13 cellular contexts compared by ENCODE assay signal in genomic region chr14:55832122-55832911, GRCh38.
A peak's percentile ranks its signal among the peaks of the same experiment; 100 is the strongest.
DNase-seq lines count a peak whose midpoint lies in the region; ATAC-seq, FAIRE-seq and TF ChIP-seq lines count a peak whose summit lies in the region.
"Had no signal": no experiment of that assay in that cellular context is flagged by ENCODE, and none has a peak within 500 bp of the region (broad histone marks: within the 10 kb centered on the region; RNA-seq: fewer than 3 reads in every experiment).

No MANE protein-coding gene starts in this region.

- peaks cover 3% of the 10 kb centered on the region for H3K27me3 Mint-ChIP-seq in activated naive CD8-positive, alpha-beta T cell treated with anti-CD3 and anti-CD28 coated beads for 36 hours

- CTCF ChIA-PET in OCI-LY7 (lab: Charles Lee; ENCODE audit: unreplicated experiment), result no interaction called here

- peak; percentile 97 for ATAC-seq in mucosa of descending colon
- ATAC-seq in GM21825 (IDR thresholded peaks at IDR 0.05; ENCODE audit: unreplicated experiment), result no peak
- ATAC-seq in HG03159 (IDR thresholded peaks at IDR 0.05; ENCODE audit: unreplicated experiment), result no peak
- ATAC-seq: gastroesophageal sphincter had no signal

- H3K9me3 ChIP-seq in mucosa of descending colon (no peaks in the 10 kb centered on the region), OCI-LY7 (ENCODE audit: low read length) (no peaks in the 10 kb centered on the region)
- H3K9me3 ChIP-seq: gastroesophageal sphincter, prostate gland had no signal

- no peaks in the 10 kb centered on the region for H3K79me2 ChIP-seq in OCI-LY7 (ENCODE audit: insufficient read depth, low read depth, low read length)

- no TSS peak for BruUV-seq in OCI-LY7 (replicated peaks; lab: Mats Ljungman, UMichigan)

- H3K9me3 Mint-ChIP-seq in activated naive CD8-positive, alpha-beta T cell treated with anti-CD3 and anti-CD28 coated beads for 36 hours, result no peaks in the 10 kb centered on the region

- intact Hi-C loops in mucosa of descending colon (cut with DNase I, micrococcal nuclease), result no loop called here
- intact Hi-C loops in OCI-LY7 (cut with micrococcal nuclease; ENCODE audit: unreplicated experiment), result no loop called here

- H3K4me3 Mint-ChIP-seq in activated naive CD8-positive, alpha-beta T cell treated with anti-CD3 and anti-CD28 coated beads for 36 hours, result no peak overlapping the region
- H3K4me3 Mint-ChIP-seq: B cell had no signal

- H3K27ac Mint-ChIP-seq in activated naive CD8-positive, alpha-beta T cell treated with anti-CD3 and anti-CD28 coated beads for 36 hours, result no peak overlapping the region
- H3K27ac Mint-ChIP-seq: B cell had no signal

- H3K36me3 Mint-ChIP-seq in activated naive CD8-positive, alpha-beta T cell treated with anti-CD3 and anti-CD28 coated beads for 36 hours, result no peaks in the 10 kb centered on the region

- H3K36me3 ChIP-seq in mucosa of descending colon (ENCODE audit: low read depth) (no peaks in the 10 kb centered on the region), OCI-LY7 (ENCODE audit: insufficient read depth, low read length) (no peaks in the 10 kb centered on the region)
- H3K36me3 ChIP-seq: gastroesophageal sphincter, prostate gland had no signal

- no peaks in the 10 kb centered on the region for H4K20me1 ChIP-seq in OCI-LY7 (ENCODE audit: insufficient read depth, low read length)

- peak; percentile 91 for DNase-seq in DMS53 (lab: John Stamatoyannopoulos, UW)
- DNase-seq in LNCaP clone FGC (ENCODE audit: low read depth), result peak; percentile 90
- peak in 2 of 3 donors; percentile 24 to 65 for DNase-seq in mucosa of descending colon
- no peak for DNase-seq in OCI-LY7 (ENCODE audit: low spot score)
- no peak for DNase-seq in activated naive CD8-positive, alpha-beta T cell treated with anti-CD3 and anti-CD28 coated beads for 36 hours
- DNase-seq: DMS79 treated with DMSO at 0.1 percent for 48 hours had no signal

- H3K4me1 Mint-ChIP-seq in activated naive CD8-positive, alpha-beta T cell treated with anti-CD3 and anti-CD28 coated beads for 36 hours, result no peaks in the 10 kb centered on the region
- H3K4me1 Mint-ChIP-seq: B cell had no signal

- POLR2A ChIA-PET in OCI-LY7 (lab: Charles Lee), result no interaction called here

- H2AFZ ChIP-seq in OCI-LY7 (ENCODE audit: low read length), result no peak overlapping the region

- H3K4me1 ChIP-seq in mucosa of descending colon (ENCODE audit: low read depth) (no peaks in the 10 kb centered on the region), OCI-LY7 (ENCODE audit: insufficient read depth, low read length, poor library complexity, severe bottlenecking) (no peaks in the 10 kb centered on the region)
- H3K4me1 ChIP-seq: gastroesophageal sphincter, prostate gland had no signal

- no peak overlapping the region for H3K4me2 ChIP-seq in OCI-LY7 (ENCODE audit: low read length)

- FAIRE-seq in colon (lab: Jason Lieb, UNC), result peak; percentile 69

- no peaks in the 10 kb centered on the region for H3K9me2 ChIP-seq in OCI-LY7 (ENCODE audit: insufficient read depth, low read length)

- H3K4me3 ChIP-seq in LNCaP clone FGC (ENCODE audit: low read depth, low read length), result 0 out of 2 replicates have a peak overlapping the region, but pooled peaks have one; percentile 9
- H3K4me3 ChIP-seq in mucosa of descending colon, result no peak overlapping the region
- H3K4me3 ChIP-seq in OCI-LY7 (ENCODE audit: low read depth, low read length, poor library complexity, severe bottlenecking), result no peak overlapping the region
- H3K4me3 ChIP-seq: gastroesophageal sphincter, prostate gland, SK-N-MC had no signal

- H3K27ac ChIP-seq in OCI-LY7 (ENCODE audit: low read depth, low read length, poor library complexity, severe bottlenecking), result no peak overlapping the region
- H3K27ac ChIP-seq: gastroesophageal sphincter, prostate gland, SK-N-MC had no signal

- TF ChIP-seq CTCF in LNCaP clone FGC (IDR thresholded peaks at IDR 0.05; ENCODE audit: control insufficient read depth, extremely low read depth, insufficient read depth) (no peak), mucosa of descending colon (IDR thresholded peaks at IDR 0.05) (no peak), OCI-LY7 (conservative IDR thresholded peaks at IDR 0.05; ENCODE audit: low read length) (no peak)

Comparison
In these comparisons a context has a peak if more than half of its experiments do, and no peak if none do; other contexts are left out.
1. DNase-seq: peak in DMS53 (single experiment), LNCaP clone FGC (single experiment) and mucosa of descending colon (2 of 3); none in OCI-LY7 (single experiment) and activated naive CD8-positive, alpha-beta T cell treated with anti-CD3 and anti-CD28 coated beads for 36 hours (single experiment).